ENCODE assay signal across 18 cellular contexts in the genomic region with DNA sequence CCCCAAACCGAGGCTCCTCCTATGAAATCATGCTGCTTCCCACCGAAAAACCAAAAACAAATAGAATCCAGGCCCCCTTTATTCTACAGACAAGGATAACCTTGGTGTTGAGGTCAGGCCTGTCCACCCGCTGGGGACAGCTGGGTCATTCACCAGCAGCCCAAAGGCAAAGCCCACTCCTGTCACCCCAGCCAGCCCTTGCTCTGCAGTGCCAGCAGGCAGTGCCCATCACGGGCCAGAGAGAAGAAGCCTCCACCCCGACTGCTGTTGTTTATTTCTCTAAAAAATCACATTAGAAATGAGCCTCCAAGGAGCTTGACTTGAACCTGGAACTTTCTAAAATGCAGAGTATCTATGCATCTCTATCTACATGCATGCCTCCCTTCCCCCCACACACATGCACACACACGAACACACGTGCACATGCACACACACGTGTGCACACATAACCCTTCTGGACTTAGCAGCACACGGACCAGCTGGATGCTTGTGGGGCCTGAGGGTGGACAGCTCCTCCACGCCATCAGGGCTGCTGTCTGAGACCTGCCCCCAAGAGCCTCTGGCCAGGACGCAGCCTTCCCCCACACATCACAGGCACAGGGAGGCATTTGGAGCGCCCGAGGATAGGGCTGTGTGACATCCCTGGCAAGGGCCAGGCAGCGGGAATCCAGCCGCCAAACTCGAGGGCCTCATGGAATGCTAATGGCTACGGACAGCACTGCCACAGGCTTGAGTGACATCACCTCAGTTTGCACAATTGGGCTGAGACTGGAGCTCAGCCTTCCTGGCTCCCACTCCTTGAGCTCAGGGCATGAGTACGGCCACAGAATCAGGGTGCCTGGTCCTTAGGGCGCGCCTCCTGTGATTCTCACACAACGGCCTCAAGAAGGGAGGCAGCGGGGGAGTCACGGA. TPM values are rescaled to one million over a fixed set of nuclear protein-coding genes. Genes with fewer than 3 reads are reported as not detected.
DNase-seq lines count a peak whose midpoint lies in the region; ATAC-seq and TF ChIP-seq lines count a peak whose summit lies in the region.
"Had no signal": no experiment of that assay in that cellular context is flagged by ENCODE, and none has a peak within 500 bp of the region (broad histone marks: within the 10 kb centered on the region; RNA-seq: fewer than 3 reads in every experiment).

No MANE protein-coding gene starts in this region.

- H3K36me3 ChIP-seq in left ventricle myocardium inferior = no peaks in the 10 kb centered on the region
- H3K36me3 ChIP-seq: sigmoid colon, uterus had no signal

- peaks cover 31 to 37% of the 10 kb centered on the region in 2 donors for H3K4me1 Mint-ChIP-seq in natural killer cell
- peaks cover 36% of the 10 kb centered on the region for H3K4me1 Mint-ChIP-seq in activated CD4-positive, alpha-beta T cell treated with anti-CD3 and anti-CD28 coated beads for 36 hours

- CTCF ChIA-PET in activated CD4-positive, alpha-beta T cell treated with anti-CD3 and anti-CD28 coated beads for 36 hours (lab: Charles Lee) = interaction anchor here (0.6 to 1.1 kb wide), 3 partner anchors 16 to 71 kb away, joined by 3 read pairs; no protein-coding TSS in a partner anchor

- no peak overlapping the region for H3K27ac ChIP-seq in left ventricle myocardium inferior (replicated peaks)
- H3K27ac ChIP-seq: sigmoid colon, uterus had no signal

- in situ Hi-C loops in KBM-7 (cut with MboI; ENCODE audit: low pct_unique_long_range_greater_than_20kb, low sequenced_read_pairs) = no loop called here

- no peak overlapping the region for H3K4me3 Mint-ChIP-seq in natural killer cell
- no peak overlapping the region for H3K4me3 Mint-ChIP-seq in activated CD4-positive, alpha-beta T cell treated with anti-CD3 and anti-CD28 coated beads for 36 hours
- H3K4me3 Mint-ChIP-seq: activated naive CD8-positive, alpha-beta T cell treated with anti-CD3 and anti-CD28 coated beads for 36 hours; effector memory CD8-positive, alpha-beta T cell had no signal

- no peak overlapping the region for H3K4me3 ChIP-seq in left ventricle myocardium inferior
- H3K4me3 ChIP-seq: sigmoid colon, uterus had no signal

- POLR2A ChIA-PET in activated CD4-positive, alpha-beta T cell treated with anti-CD3 and anti-CD28 coated beads for 36 hours (lab: Charles Lee) = interaction anchor here (0.9 kb wide), 1 partner anchor 15 kb away, joined by 4 read pairs; no protein-coding TSS in a partner anchor

- ATAC-seq in Right ventricle myocardium inferior (peak; percentile 76), natural killer cell (no peak), HG03135 (IDR thresholded peaks at IDR 0.05; ENCODE audit: unreplicated experiment) (no peak), HG03095 (IDR thresholded peaks at IDR 0.05; ENCODE audit: unreplicated experiment) (no peak)
- no peak for ATAC-seq in activated CD4-positive, alpha-beta T cell treated with anti-CD3 and anti-CD28 coated beads for 36 hours
- ATAC-seq: effector memory CD8-positive, alpha-beta T cell had no signal

- H3K27me3 ChIP-seq in left ventricle myocardium inferior (ENCODE audit: low read depth) = no peaks in the 10 kb centered on the region
- H3K27me3 ChIP-seq: sigmoid colon, uterus had no signal

- DNase-seq in Right ventricle myocardium inferior (ENCODE audit: missing footprints) (peak; percentile 71), cardiac septum (ENCODE audit: low spot score) (no peak), left ventricle myocardium inferior (peak; percentile 56), natural killer cell (no peak), KBM-7 (no peak)
- no peak for DNase-seq in activated CD4-positive, alpha-beta T cell treated with anti-CD3 and anti-CD28 coated beads for 36 hours
- DNase-seq: activated naive CD8-positive, alpha-beta T cell treated with anti-CD3 and anti-CD28 coated beads for 36 hours; activated T-cell treated with anti-CD3 and anti-CD28 coated beads for 4 hours; COR-L47; effector memory CD8-positive, alpha-beta T cell; NCI-H1417 treated with DMSO at 0.1 percent for 48 hours; NCI-H345; SHP77; sigmoid colon; T-helper 9 cell had no signal

- H3K9me3 ChIP-seq in left ventricle myocardium inferior (replicated peaks) = no peaks in the 10 kb centered on the region
- H3K9me3 ChIP-seq: sigmoid colon, uterus had no signal

- peaks cover 23% of the 10 kb centered on the region for H3K4me1 ChIP-seq in left ventricle myocardium inferior
- H3K4me1 ChIP-seq: sigmoid colon, uterus had no signal

- TF ChIP-seq CTCF in left ventricle myocardium inferior (IDR thresholded peaks at IDR 0.05; ENCODE audit: borderline replicate concordance) = no peak
- TF ChIP-seq CTCF in natural killer cell (IDR thresholded peaks at IDR 0.05) = no peak

- intact Hi-C loops in Right ventricle myocardium inferior (cut with DNase I) (no loop called here), cardiac septum (cut with DNase I) (loop anchor here (10.0 kb wide), 1 partner anchor 69 kb away; no protein-coding TSS in a partner anchor), left ventricle myocardium inferior (cut with micrococcal nuclease) (no loop called here), natural killer cell (cut with micrococcal nuclease) (no loop called here)
- intact Hi-C loops in activated CD4-positive, alpha-beta T cell treated with anti-CD3 and anti-CD28 coated beads for 36 hours (cut with DNase I, micrococcal nuclease) = no loop called here

- H3K9me3 Mint-ChIP-seq in natural killer cell = no peaks in the 10 kb centered on the region
- H3K9me3 Mint-ChIP-seq in activated CD4-positive, alpha-beta T cell treated with anti-CD3 and anti-CD28 coated beads for 36 hours (ENCODE audit: low read depth) = no peaks in the 10 kb centered on the region
- H3K9me3 Mint-ChIP-seq: activated naive CD8-positive, alpha-beta T cell treated with anti-CD3 and anti-CD28 coated beads for 36 hours; effector memory CD8-positive, alpha-beta T cell had no signal

- no peaks in the 10 kb centered on the region for H3K36me3 Mint-ChIP-seq in natural killer cell
- H3K36me3 Mint-ChIP-seq in activated CD4-positive, alpha-beta T cell treated with anti-CD3 and anti-CD28 coated beads for 36 hours (ENCODE audit: low read depth) = no peaks in the 10 kb centered on the region

- peak overlapping the region; percentile 57 to 72 for H3K27ac Mint-ChIP-seq in natural killer cell
- H3K27ac Mint-ChIP-seq in activated CD4-positive, alpha-beta T cell treated with anti-CD3 and anti-CD28 coated beads for 36 hours = no peak overlapping the region
- H3K27ac Mint-ChIP-seq: activated naive CD8-positive, alpha-beta T cell treated with anti-CD3 and anti-CD28 coated beads for 36 hours had no signal

- H3K27me3 Mint-ChIP-seq in natural killer cell (ENCODE audit: low read depth in 2 of 2) = no peaks in the 10 kb centered on the region
- no peaks in the 10 kb centered on the region for H3K27me3 Mint-ChIP-seq in activated CD4-positive, alpha-beta T cell treated with anti-CD3 and anti-CD28 coated beads for 36 hours
- H3K27me3 Mint-ChIP-seq: activated naive CD8-positive, alpha-beta T cell treated with anti-CD3 and anti-CD28 coated beads for 36 hours; effector memory CD8-positive, alpha-beta T cell had no signal

RNA-seq across cellular contexts. Expression of gene PRKAG2, which starts 22.8 kb away (rescaled TPM):
- total RNA-seq in Right ventricle myocardium inferior = 122 TPM
- 106 TPM for total RNA-seq in cardiac septum
- total RNA-seq in left ventricle myocardium inferior = 130 TPM
- total RNA-seq in natural killer cell = 10 to 100 TPM; 42.6 to 66.5 (median 64.4) TPM
- 10 to 100 TPM; 19.6 to 21.5 TPM for total RNA-seq in activated CD4-positive, alpha-beta T cell treated with anti-CD3 and anti-CD28 coated beads for 36 hours

Comparison
In these comparisons a context has a peak if more than half of its experiments do, and no peak if none do; other contexts are left out.
1. DNase-seq: peak in Right ventricle myocardium inferior (single experiment) and left ventricle myocardium inferior (single experiment); none in cardiac septum (single experiment), natural killer cell (single experiment), KBM-7 (single experiment) and activated CD4-positive, alpha-beta T cell treated with anti-CD3 and anti-CD28 coated beads for 36 hours (single experiment).